ENCODE assay signal across 9 cellular contexts in the genomic region with DNA sequence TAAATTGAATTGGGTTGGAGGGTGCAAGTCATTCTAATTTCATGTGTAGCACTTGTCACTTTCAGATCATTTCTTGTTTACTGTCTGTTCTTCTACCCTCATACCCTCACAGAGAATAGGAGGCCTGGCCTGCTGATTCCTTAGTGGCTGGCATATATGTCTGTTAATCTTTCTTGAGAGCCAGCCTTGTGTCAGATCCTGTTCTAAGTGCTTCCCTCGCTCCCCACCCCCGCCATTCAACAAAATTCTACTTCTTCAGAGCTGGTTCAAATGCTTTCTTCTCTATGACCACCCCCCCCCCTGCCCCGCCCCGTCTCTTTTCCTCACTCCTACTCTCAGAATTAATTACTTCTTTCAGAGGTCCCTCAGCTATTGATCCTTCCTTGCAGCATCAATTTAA. TPM values are rescaled to one million over a fixed set of nuclear protein-coding genes. Genes with fewer than 3 reads are reported as not detected.
DNase-seq lines count a peak whose midpoint lies in the region; ATAC-seq, FAIRE-seq and TF ChIP-seq lines count a peak whose summit lies in the region.
"Had no signal": no experiment of that assay in that cellular context is flagged by ENCODE, and none has a peak within 500 bp of the region (broad histone marks: within the 10 kb centered on the region; RNA-seq: fewer than 3 reads in every experiment).

No MANE protein-coding gene starts in this region.

- H2BK5ac ChIP-seq in mesendoderm (ENCODE audit: low read length): no peak overlapping the region

- CTCF ChIA-PET in BJ (lab: Yijun Ruan, JAX): interaction anchor here (1.3 to 1.6 kb wide), 2 partner anchors 11 to 171 kb away, joined by 3 to 7 read pairs; no protein-coding TSS in a partner anchor

- H3K4me3 Mint-ChIP-seq in activated naive CD8-positive, alpha-beta T cell treated with anti-CD3 and anti-CD28 coated beads, Interleukin-2, amount 10 ng/mL, durations not matched to agents 7 days and 5 days: peak overlapping the region; percentile 91

- H3K27me3 ChIP-seq in BJ (ENCODE audit: control insufficient read depth, insufficient read depth, low read length): no peaks in the 10 kb centered on the region
- H3K27me3 ChIP-seq in HL-60 (ENCODE audit: insufficient read depth, poor library complexity, severe bottlenecking): no peaks in the 10 kb centered on the region
- no peaks in the 10 kb centered on the region for H3K27me3 ChIP-seq in mesendoderm (ENCODE audit: insufficient read depth, low read length, poor library complexity)

- peak overlapping the region; percentile 79 for H3K27ac Mint-ChIP-seq in activated naive CD8-positive, alpha-beta T cell treated with anti-CD3 and anti-CD28 coated beads, Interleukin-2, amount 10 ng/mL, durations not matched to agents 7 days and 5 days

- peaks cover 3% of the 10 kb centered on the region for H3K4me1 ChIP-seq in mesendoderm (ENCODE audit: control insufficient read depth, low read depth, low read length)

- H3K4me1 Mint-ChIP-seq in activated naive CD8-positive, alpha-beta T cell treated with anti-CD3 and anti-CD28 coated beads, Interleukin-2, amount 10 ng/mL, durations not matched to agents 7 days and 5 days: peaks cover 13% of the 10 kb centered on the region

- peaks cover 1% of the 10 kb centered on the region for H3K36me3 Mint-ChIP-seq in activated naive CD8-positive, alpha-beta T cell treated with anti-CD3 and anti-CD28 coated beads, Interleukin-2, amount 10 ng/mL, durations not matched to agents 7 days and 5 days

- no peak overlapping the region for H4K8ac ChIP-seq in mesendoderm (ENCODE audit: low read depth, low read length)

- no CpG with 5 or more reads among the region's 4 CpGs for WGBS in mesendoderm (ENCODE audit: extremely low coverage, insufficient coverage, low lambda C conversion rate)

- no peak overlapping the region for H3K4me2 ChIP-seq in mesendoderm (ENCODE audit: low read length)

- DNase-seq in BJ (ENCODE audit: low read depth) (no peak), HL-60 (ENCODE audit: low read depth in 1 of 2, low spot score in 1 of 2) (no peak), mesendoderm (peak; percentile 36), D721Med (ENCODE audit: insufficient read length, low spot score) (no peak), NK-92 (lab: John Stamatoyannopoulos, UW; ENCODE audit: unreplicated experiment) (no peak), DMS79 (lab: John Stamatoyannopoulos, UW) (no peak), NCI-H128 (lab: John Stamatoyannopoulos, UW; ENCODE audit: unreplicated experiment) (no peak)
- no peak for DNase-seq in activated naive CD8-positive, alpha-beta T cell treated with anti-CD3 and anti-CD28 coated beads, Interleukin-2, amount 10 ng/mL, durations not matched to agents 7 days and 5 days

- ATAC-seq in activated naive CD8-positive, alpha-beta T cell treated with anti-CD3 and anti-CD28 coated beads, Interleukin-2, amount 10 ng/mL, durations not matched to agents 7 days and 5 days (ENCODE audit: low read depth): no peak

- no peak for TF ChIP-seq CTCF in BJ (IDR thresholded peaks at IDR 0.05; ENCODE audit: insufficient read depth, low read depth, low read length)
- no peak for TF ChIP-seq CTCF in HL-60 (IDR thresholded peaks at IDR 0.05; ENCODE audit: insufficient read depth, low read length)
- no peak for TF ChIP-seq CTCF in D721Med (IDR thresholded peaks at IDR 0.05; ENCODE audit: insufficient read depth, missing control alignments)

- no peak overlapping the region for H3K23ac ChIP-seq in mesendoderm (ENCODE audit: low read length)

- H3K4me3 ChIP-seq in BJ (ENCODE audit: low read depth, low read length): peak overlapping the region; percentile 64
- H3K4me3 ChIP-seq in HL-60 (replicated peaks; ENCODE audit: insufficient read depth, low read length): peak overlapping the region; percentile 87; the same call in 1 of the 2 replicates
- H3K4me3 ChIP-seq in mesendoderm (ENCODE audit: low read length): no peak overlapping the region

- H3K18ac ChIP-seq in mesendoderm (ENCODE audit: low read length): no peak overlapping the region

- no peak overlapping the region for H2AK5ac ChIP-seq in mesendoderm (ENCODE audit: low read length)

- no peak overlapping the region for H3K4ac ChIP-seq in mesendoderm (ENCODE audit: low read depth, low read length)

- H2BK15ac ChIP-seq in mesendoderm (replicated peaks; ENCODE audit: low read depth): no peak overlapping the region

- H2BK120ac ChIP-seq in mesendoderm (ENCODE audit: low read depth, low read length): no peak overlapping the region

- H3K27ac ChIP-seq in HL-60 (replicated peaks): peak overlapping the region; percentile 94
- H3K27ac ChIP-seq in mesendoderm (ENCODE audit: low read depth, low read length): no peak overlapping the region

- peaks cover 27% of the 10 kb centered on the region for H3K79me2 ChIP-seq in mesendoderm (ENCODE audit: control insufficient read depth, insufficient read depth, low read length)

- H4K5ac ChIP-seq in mesendoderm (ENCODE audit: low read length): no peak overlapping the region

- POLR2A ChIA-PET in BJ (lab: Charles Lee): no interaction called here
- POLR2A ChIA-PET in activated naive CD8-positive, alpha-beta T cell treated with anti-CD3 and anti-CD28 coated beads, Interleukin-2, amount 10 ng/mL, durations not matched to agents 7 days and 5 days (lab: Charles Lee): no interaction called here

- FAIRE-seq in D721Med (lab: Jason Lieb, UNC): no peak

- H3K9ac ChIP-seq in mesendoderm (ENCODE audit: low read length): no peak overlapping the region

- no peaks in the 10 kb centered on the region for H3K36me3 ChIP-seq in BJ (ENCODE audit: control insufficient read depth, insufficient read depth, low read length)
- H3K36me3 ChIP-seq in mesendoderm (ENCODE audit: control insufficient read depth, insufficient read depth, low read length): no peaks in the 10 kb centered on the region

- peak overlapping the region; percentile 86 for H3K56ac ChIP-seq in mesendoderm (ENCODE audit: low read length)

- H3K27me3 Mint-ChIP-seq in activated naive CD8-positive, alpha-beta T cell treated with anti-CD3 and anti-CD28 coated beads, Interleukin-2, amount 10 ng/mL, durations not matched to agents 7 days and 5 days: peaks cover 9% of the 10 kb centered on the region

- H3K79me1 ChIP-seq in mesendoderm (ENCODE audit: low read length): peaks cover 2% of the 10 kb centered on the region

- H3K9me3 Mint-ChIP-seq in activated naive CD8-positive, alpha-beta T cell treated with anti-CD3 and anti-CD28 coated beads, Interleukin-2, amount 10 ng/mL, durations not matched to agents 7 days and 5 days: no peaks in the 10 kb centered on the region

RNA-seq across cellular contexts. Expression of gene U2SURP, which starts 1.5 kb away (rescaled TPM):
- polyA plus RNA-seq in BJ (2011; rRNA removed): 22.6 and 47.2 TPM in 2 replicates
- 35.0 and 39.4 TPM in 2 replicates for polyA minus RNA-seq in BJ (2011; rRNA and poly(A)+ RNA removed)
- total RNA-seq in activated naive CD8-positive, alpha-beta T cell treated with anti-CD3 and anti-CD28 coated beads, Interleukin-2, amount 10 ng/mL, durations not matched to agents 7 days and 5 days: 100 to 1,000 TPM; 134 to 147 TPM
- 160 TPM for polyA plus RNA-seq in mesendoderm (2013, experiment 1 of 2)
- polyA plus RNA-seq in mesendoderm (2013, experiment 2 of 2): 159 TPM

RNA-seq across cellular contexts. Expression of gene PAQR9, which starts 36.4 kb away (rescaled TPM):
- polyA plus RNA-seq in BJ (2011; rRNA removed): not detected in 2 replicates
- polyA minus RNA-seq in BJ (2011; rRNA and poly(A)+ RNA removed): not detected in 2 replicates
- total RNA-seq in activated naive CD8-positive, alpha-beta T cell treated with anti-CD3 and anti-CD28 coated beads, Interleukin-2, amount 10 ng/mL, durations not matched to agents 7 days and 5 days: not detected
- polyA plus RNA-seq in mesendoderm (2013, experiment 1 of 2): 0.86 TPM
- polyA plus RNA-seq in mesendoderm (2013, experiment 2 of 2): 1.0 TPM
- total RNA-seq: myocyte had no signal
